1 cellular context compared by ENCODE assay signal in genomic region chr16:11792404-11793260, GRCh38.
TF ChIP-seq lines count a peak whose summit lies in the region.

No MANE protein-coding gene starts in this region.

TF ChIP-seq in GM23338, 12 proteins besides CTCF, POLR2A, EP300 and RAD21 (continued from another document):
- TF ChIP-seq POLR2AphosphoS5 (IDR thresholded peaks at IDR 0.05; ENCODE audit: low read depth), result no peak
TF ChIP-seq in GM23338: peak in this region for 0.
